Comparison of ENCODE assay signal across 33 cellular contexts in the genomic region with DNA sequence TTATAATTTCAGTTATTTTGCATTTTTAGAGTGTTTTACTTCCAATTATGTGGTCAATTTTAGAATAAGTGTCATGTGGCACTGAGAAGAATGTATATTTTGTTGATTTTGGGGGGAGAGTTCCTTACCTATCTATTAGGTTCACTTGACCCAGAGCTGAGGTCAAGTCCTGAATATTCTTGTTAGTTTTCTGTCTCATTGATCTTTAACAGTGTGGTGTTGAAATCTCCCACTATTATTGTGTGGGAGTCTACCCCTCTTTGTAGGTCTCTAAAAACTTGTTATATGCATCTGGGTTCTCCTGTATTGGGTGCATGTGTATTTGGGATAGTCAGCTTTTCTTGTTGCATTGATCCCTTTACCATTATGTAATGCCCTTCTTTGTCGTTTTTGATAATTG.
"Had no signal": no experiment of that assay in that cellular context is flagged by ENCODE, and none has a peak within 500 bp of the region (broad histone marks: within the 10 kb centered on the region; RNA-seq: fewer than 3 reads in every experiment).

No MANE protein-coding gene starts in this region.

- H3K9me3 ChIP-seq: body of pancreas had no signal

- H3K4me3 ChIP-seq: adrenal gland, ascending aorta, body of pancreas, breast epithelium, cardiac muscle cell had no signal

- H3K4me1 ChIP-seq: adrenal gland, ascending aorta, body of pancreas, breast epithelium had no signal

- ATAC-seq: activated naive CD4-positive, alpha-beta T cell treated with anti-CD3 and anti-CD28 coated beads, Interleukin-2, amount 50 U/mL, for 72 hours; activated naive CD8-positive, alpha-beta T cell treated with anti-CD3 and anti-CD28 coated beads, Interleukin-2, amount 50 U/mL, for 24 hours; activated T-cell treated with anti-CD3 and anti-CD28 coated beads, Interleukin-2, amount 50 U/mL, for 4 hours; activated T-cell treated with anti-CD3 and anti-CD28 coated beads, Interleukin-2, amount 50 U/mL, for 72 hours; activated T-helper 17 cell treated with anti-CD3 and anti-CD28 coated beads, Interleukin-2, amount 50 U/mL, for 72 hours; body of pancreas had no signal

- H3K27me3 ChIP-seq: adrenal gland, ascending aorta, body of pancreas, brain microvascular endothelial cell, cardiac muscle cell had no signal

- H3K27ac ChIP-seq: adrenal gland, ascending aorta, body of pancreas, brain microvascular endothelial cell, breast epithelium, cardiac muscle cell had no signal

- FAIRE-seq: bronchial epithelial cell had no signal

- H3K36me3 ChIP-seq: adrenal gland, ascending aorta, brain microvascular endothelial cell, breast epithelium, cardiac muscle cell had no signal

- DNase-seq: activated effector memory CD4-positive, alpha-beta T cell treated with anti-CD3 and anti-CD28 coated beads, Interleukin-2, amount 50 U/mL, for 16 hours; activated effector memory CD4-positive, alpha-beta T cell treated with Interleukin-2 at 50 U/mL for 16 hours; activated gamma-delta T cell; activated gamma-delta T cell treated with Interleukin-2 at 50 U/mL for 16 hours; activated naive CD4-positive, alpha-beta T cell; activated naive CD4-positive, alpha-beta T cell treated with anti-CD3 and anti-CD28 coated beads for 36 hours; activated naive CD4-positive, alpha-beta T cell treated with anti-CD3 and anti-CD28 coated beads, Interleukin-2, amount 10 ng/mL, durations not matched to agents 7 days and 5 days; activated naive CD4-positive, alpha-beta T cell treated with anti-CD3 and anti-CD28 coated beads, Interleukin-2, amount 50 U/mL, for 16 hours; activated naive CD4-positive, alpha-beta T cell treated with Interleukin-2 at 50 U/mL for 16 hours; activated naive CD8-positive, alpha-beta T cell treated with anti-CD3 and anti-CD28 coated beads for 36 hours; activated naive CD8-positive, alpha-beta T cell treated with anti-CD3 and anti-CD28 coated beads, Interleukin-2, amount 10 ng/mL, durations not matched to agents 7 days and 5 days; activated naive CD8-positive, alpha-beta T cell treated with anti-CD3 and anti-CD28 coated beads, Interleukin-2, amount 50 U/mL, for 24 hours; activated T-cell treated with anti-CD3 and anti-CD28 coated beads, Interleukin-2, amount 50 U/mL, for 1 hour; activated T-cell treated with anti-CD3 and anti-CD28 coated beads, Interleukin-2, amount 50 U/mL, for 24 hours; activated T-cell treated with anti-CD3 and anti-CD28 coated beads, Interleukin-2, amount 50 U/mL, for 4 hours; activated T-cell treated with anti-CD3 and anti-CD28 coated beads, Interleukin-2, amount 50 U/mL, for 48 hours; activated T-cell treated with anti-CD3 and anti-CD28 coated beads, Interleukin-2, amount 50 U/mL, for 72 hours; adrenal gland; amniotic stem cell; amygdala; anterior cingulate cortex; aorta; body of pancreas; brain microvascular endothelial cell; caudate nucleus; central memory CD4-positive, alpha-beta T cell; cerebellar nuclear complex had no signal
